8 cellular contexts compared by ENCODE assay signal in genomic region chr9:128913048-128913900, GRCh38. TPM values are rescaled to one million over a fixed set of nuclear protein-coding genes. Genes with fewer than 3 reads are reported as not detected.
DNase-seq lines count a peak whose midpoint lies in the region; ATAC-seq and TF ChIP-seq lines count a peak whose summit lies in the region.

No MANE protein-coding gene starts in this region.

- intact Hi-C loops in prostate gland (cut with DNase I): no loop called here

- no peak overlapping the region for H3K4me2 ChIP-seq in fibroblast of lung (ENCODE audit: extremely low read depth, insufficient read depth, low read length)

- no peak for TF ChIP-seq CTCF in VCaP (conservative IDR thresholded peaks at IDR 0.05)
- TF ChIP-seq CTCF in fibroblast of lung (conservative IDR thresholded peaks at IDR 0.05 in 1 of 2, IDR thresholded peaks at IDR 0.05 in 1 of 2; ENCODE audit: low read depth in 1 of 2, low read length in 2 of 2): no peak
- no peak for TF ChIP-seq CTCF in prostate gland (IDR thresholded peaks at IDR 0.05)
- no peak for TF ChIP-seq CTCF in GM10248 (IDR thresholded peaks at IDR 0.05; ENCODE audit: control extremely low read depth, extremely low read depth, low read depth, missing control alignments)

- 72% methylated on average over 15 of the region's 15 CpGs for WGBS in prostate gland

- no peaks in the 10 kb centered on the region for H3K27me3 Mint-ChIP-seq in CD8-positive, alpha-beta memory T cell

- no peak overlapping the region for H3K4me3 ChIP-seq in CD8-positive, alpha-beta memory T cell (ENCODE audit: low read length)
- no peak overlapping the region for H3K4me3 ChIP-seq in fibroblast of lung (replicated peaks in 1 of 4; ENCODE audit: control extremely low read depth in 1 of 4, insufficient read depth in 1 of 4, low read depth in 3 of 4, low read length in 4 of 4)
- H3K4me3 ChIP-seq in prostate gland: no peak overlapping the region

- no peak overlapping the region for H2AFZ ChIP-seq in fibroblast of lung (ENCODE audit: low read length)

- H3K27ac Mint-ChIP-seq in CD8-positive, alpha-beta memory T cell: peak overlapping the region; percentile 8 to 86 (median 76)

- H3K79me2 ChIP-seq in fibroblast of lung (ENCODE audit: control insufficient read depth, insufficient read depth, low read length): peaks cover 46% of the 10 kb centered on the region

- H3K9me3 Mint-ChIP-seq in CD8-positive, alpha-beta memory T cell: no peaks in the 10 kb centered on the region

- H3K27ac ChIP-seq in CD8-positive, alpha-beta memory T cell (ENCODE audit: low read depth, low read length): no peak overlapping the region
- peak overlapping the region; percentile 96; the same call in 1 of the 2 replicates for H3K27ac ChIP-seq in VCaP
- H3K27ac ChIP-seq in fibroblast of lung (ENCODE audit: insufficient read depth, low read length): peak overlapping the region; percentile 62
- peak overlapping the region; percentile 69 to 70 for H3K27ac ChIP-seq in prostate gland

- POLR2A ChIA-PET in CD8-positive, alpha-beta memory T cell (lab: Charles Lee): no interaction called here
- POLR2A ChIA-PET in GM10248 (lab: Yijun Ruan, JAX): no interaction called here

- H3K4me1 ChIP-seq in CD8-positive, alpha-beta memory T cell (ENCODE audit: insufficient read depth, low read length): peaks cover 54% of the 10 kb centered on the region
- H3K4me1 ChIP-seq in fibroblast of lung (ENCODE audit: control insufficient read depth, extremely low read depth, insufficient read depth, low read length) (peaks cover 38% of the 10 kb centered on the region), prostate gland (replicated peaks) (peaks cover 38% of the 10 kb centered on the region)

- ATAC-seq in GM18498 (IDR thresholded peaks at IDR 0.05; ENCODE audit: unreplicated experiment): no peak

- TF ChIP-seq POLR2A in prostate gland (IDR thresholded peaks at IDR 0.05): no peak

- H3K4me3 Mint-ChIP-seq in CD8-positive, alpha-beta memory T cell: peak overlapping the region in 1 of 7 donors; percentile 7

- peaks cover 4 to 75% (median 15%) of the 10 kb centered on the region in 3 donors for H3K36me3 Mint-ChIP-seq in CD8-positive, alpha-beta memory T cell

- H3K9ac ChIP-seq in fibroblast of lung (ENCODE audit: insufficient read depth, low read length): no peak overlapping the region

- CTCF ChIA-PET in CD8-positive, alpha-beta memory T cell (lab: Charles Lee): interaction anchor here (2.1 kb wide), 1 partner anchor 15 kb away, joined by 8 read pairs; no protein-coding TSS in a partner anchor
- CTCF ChIA-PET in GM10248 (lab: Yijun Ruan, JAX): no interaction called here

- H3K4me1 Mint-ChIP-seq in CD8-positive, alpha-beta memory T cell: peaks cover 29 to 55% (median 45%) of the 10 kb centered on the region in 3 donors

- DNase-seq in CD8-positive, alpha-beta memory T cell: no peak
- DNase-seq in fibroblast of lung (ENCODE audit: low read depth in 2 of 2) (no peak), prostate gland (ENCODE audit: low spot score) (no peak), NAMALWA (ENCODE audit: low spot score) (no peak), NCI-H2196 (lab: John Stamatoyannopoulos, UW; ENCODE audit: unreplicated experiment) (no peak), GM10248 (ENCODE audit: extremely low spot score) (no peak)

- no peaks in the 10 kb centered on the region for H3K9me3 ChIP-seq in CD8-positive, alpha-beta memory T cell (ENCODE audit: low read length)
- H3K9me3 ChIP-seq in fibroblast of lung (ENCODE audit: control insufficient read depth, insufficient read depth, low read depth, low read length): no peaks in the 10 kb centered on the region
- no peaks in the 10 kb centered on the region for H3K9me3 ChIP-seq in prostate gland

- no peaks in the 10 kb centered on the region for H3K27me3 ChIP-seq in CD8-positive, alpha-beta memory T cell (ENCODE audit: insufficient read depth, low read length, poor library complexity, severe bottlenecking)
- H3K27me3 ChIP-seq in fibroblast of lung (ENCODE audit: control insufficient read depth, insufficient read depth, low read length) (no peaks in the 10 kb centered on the region), prostate gland (replicated peaks; ENCODE audit: insufficient read depth) (no peaks in the 10 kb centered on the region)

- H3K36me3 ChIP-seq in CD8-positive, alpha-beta memory T cell (ENCODE audit: insufficient read depth, low read length): peaks cover 29% of the 10 kb centered on the region
- H3K36me3 ChIP-seq in fibroblast of lung (ENCODE audit: control insufficient read depth, insufficient read depth, low read length) (peaks cover 31% of the 10 kb centered on the region), prostate gland (peaks cover 5 to 17% of the 10 kb centered on the region in 2 donors)

- no peaks in the 10 kb centered on the region for H4K20me1 ChIP-seq in fibroblast of lung (ENCODE audit: control insufficient read depth, extremely low read depth, insufficient read depth, low read length)

RNA-seq across cellular contexts. Expression of gene PHYHD1, which starts 7.5 kb away (rescaled TPM):
- under 1 TPM in 1 of 2 experiments, not detected in 1; 0.20 TPM for total RNA-seq in CD8-positive, alpha-beta memory T cell
- polyA plus RNA-seq in CD8-positive, alpha-beta memory T cell: 0.64 TPM
- total RNA-seq in fibroblast of lung (12.3 and 20.0 TPM in 2 replicates), prostate gland (10 to 100 TPM; 36.4 to 50.9 TPM)
- 9.8 and 17.7 TPM in 2 replicates for polyA plus RNA-seq in fibroblast of lung
- 11.0 and 19.7 TPM in 2 replicates for polyA plus RNA-seq in fibroblast of lung (2012)
- 11.7 and 28.1 TPM in 2 replicates for polyA minus RNA-seq in fibroblast of lung (ENCODE audit: low replicate concordance)

RNA-seq across cellular contexts. Expression of gene LRRC8A, which starts 31.3 kb away (rescaled TPM):
- 10 to 100 TPM; 27.3 to 27.6 TPM for total RNA-seq in CD8-positive, alpha-beta memory T cell
- 42.7 TPM for polyA plus RNA-seq in CD8-positive, alpha-beta memory T cell
- 26.1 and 28.5 TPM in 2 replicates for total RNA-seq in fibroblast of lung
- 35.4 and 45.0 TPM in 2 replicates for polyA plus RNA-seq in fibroblast of lung
- polyA plus RNA-seq in fibroblast of lung (2012): 30.1 and 35.8 TPM in 2 replicates
- 108 and 129 TPM in 2 replicates for polyA minus RNA-seq in fibroblast of lung (ENCODE audit: low replicate concordance)
- total RNA-seq in prostate gland: 10 to 100 TPM; 78.2 to 78.8 TPM

RNA-seq across cellular contexts. Expression of gene KYAT1, which starts 31.5 kb away (rescaled TPM):
- 10 to 100 TPM in 1 of 2 experiments, 1 to 10 TPM in 1; 8.9 to 10.4 TPM for total RNA-seq in CD8-positive, alpha-beta memory T cell
- 8.8 TPM for polyA plus RNA-seq in CD8-positive, alpha-beta memory T cell
- total RNA-seq in fibroblast of lung (7.4 and 12.4 TPM in 2 replicates), prostate gland (10 to 100 TPM; 13.1 to 24.1 TPM)
- polyA plus RNA-seq in fibroblast of lung: 4.7 and 6.2 TPM in 2 replicates
- polyA plus RNA-seq in fibroblast of lung (2012): 4.7 and 5.2 TPM in 2 replicates
- 8.8 and 10.2 TPM in 2 replicates for polyA minus RNA-seq in fibroblast of lung (ENCODE audit: low replicate concordance)

RNA-seq across cellular contexts. Expression of gene DOLK, which starts 34.1 kb away (rescaled TPM):
- 10 to 100 TPM; 15.3 to 17.1 TPM for total RNA-seq in CD8-positive, alpha-beta memory T cell
- 6.8 TPM for polyA plus RNA-seq in CD8-positive, alpha-beta memory T cell
- total RNA-seq in fibroblast of lung (24.9 and 29.9 TPM in 2 replicates), prostate gland (10 to 100 TPM; 26.6 to 27.3 TPM)
- polyA plus RNA-seq in fibroblast of lung: 31.4 and 37.5 TPM in 2 replicates
- 23.0 and 29.2 TPM in 2 replicates for polyA plus RNA-seq in fibroblast of lung (2012)
- 59.3 and 75.8 TPM in 2 replicates for polyA minus RNA-seq in fibroblast of lung (ENCODE audit: low replicate concordance)

RNA-seq across cellular contexts. Expression of gene NUP188, which starts 34.2 kb away (rescaled TPM):
- 100 to 1,000 TPM; 144 to 150 TPM for total RNA-seq in CD8-positive, alpha-beta memory T cell
- polyA plus RNA-seq in CD8-positive, alpha-beta memory T cell: 41.3 TPM
- total RNA-seq in fibroblast of lung (28.5 and 31.4 TPM in 2 replicates), prostate gland (10 to 100 TPM; 34.6 to 88.6 TPM)
- polyA plus RNA-seq in fibroblast of lung: 28.8 and 65.8 TPM in 2 replicates
- polyA plus RNA-seq in fibroblast of lung (2012): 21.2 and 43.4 TPM in 2 replicates
- 221 and 261 TPM in 2 replicates for polyA minus RNA-seq in fibroblast of lung (ENCODE audit: low replicate concordance)

Comparison
In these comparisons a context has a peak if more than half of its experiments do, and no peak if none do; other contexts are left out.
1. RNA of gene PHYHD1, which starts 7.5 kb away (total RNA-seq): 36.4 to 50.9 TPM in prostate gland and 12.3 to 20.0 TPM in fibroblast of lung; 0.20 TPM in CD8-positive, alpha-beta memory T cell; every median in the first group is over 10 times any median in the second.